ENCODE assay signal across 7 cellular contexts in genomic region chr5:31638748-31639418, GRCh38.
A peak's percentile ranks its signal among the peaks of the same experiment; 100 is the strongest.
DNase-seq lines count a peak whose midpoint lies in the region; ATAC-seq and TF ChIP-seq lines count a peak whose summit lies in the region.

PDZD2 (plus strand) TSS chr5:31639131.

- peak; percentile 76 for TF ChIP-seq CTCF in VCaP (conservative IDR thresholded peaks at IDR 0.05)

- peak; percentile 58 for DNase-seq in NCI-H2107 treated with DMSO at 0.1 percent for 48 hours (lab: John Stamatoyannopoulos, UW; ENCODE audit: unreplicated experiment)
- DNase-seq in T47D (ENCODE audit: low read depth in 1 of 2, low spot score in 1 of 2), result peak; percentile 79 to 81
- DNase-seq in inferior parietal cortex (ENCODE audit: extremely low spot score), result peak; percentile 79
- peak; percentile 70 to 79 for DNase-seq in stimulated activated CD4-positive, alpha-beta T cell treated with anti-CD3 and anti-CD28 coated beads, Interleukin-12 subunit alpha, Interleukin-12 subunit beta, amount 100 ng/mL, for 24 hours (ENCODE audit: low read depth in 2 of 2)

- in situ Hi-C loops in T47D (cut with HindIII; ENCODE audit: low pct_unique_long_range_greater_than_20kb, low sequenced_read_pairs), result no loop called here

- ATAC-seq in GM18511 (IDR thresholded peaks at IDR 0.05; ENCODE audit: unreplicated experiment), result peak; percentile 83
- ATAC-seq in HG02970 (IDR thresholded peaks at IDR 0.05; ENCODE audit: low FRiP score, unreplicated experiment), result peak; percentile 81

- H3K27ac ChIP-seq in VCaP, result peak within 1 kb of the TSS; percentile 78

Comparison
In these comparisons a context has a peak if more than half of its experiments do, and no peak if none do; other contexts are left out.
1. Peak in every context shown above with its lines: DNase-seq, ATAC-seq and H3K27ac ChIP-seq.